In genomic region chr12:65643595-65644386, GRCh38 we compare ENCODE assay signal across 20 cellular contexts.
DNase-seq lines count a peak whose midpoint lies in the region; ATAC-seq and TF ChIP-seq lines count a peak whose summit lies in the region.
"Had no signal": no experiment of that assay in that cellular context is flagged by ENCODE, and none has a peak within 500 bp of the region (broad histone marks: within the 10 kb centered on the region; RNA-seq: fewer than 3 reads in every experiment).

No MANE protein-coding gene starts in this region.

- H2AFZ ChIP-seq in PC-3 (ENCODE audit: low read length) = no peak overlapping the region

- H3K36me3 ChIP-seq in PC-3 (ENCODE audit: low read depth, low read length) (no peaks in the 10 kb centered on the region), esophagus muscularis mucosa (no peaks in the 10 kb centered on the region), endodermal cell (ENCODE audit: control insufficient read depth, insufficient read depth, low read length) (no peaks in the 10 kb centered on the region)
- H3K36me3 ChIP-seq: left lung, right lobe of liver, uterus had no signal

- no peaks in the 10 kb centered on the region for H3K9me3 ChIP-seq in PC-3 (ENCODE audit: low read length)
- H3K9me3 ChIP-seq in esophagus muscularis mucosa = no peaks in the 10 kb centered on the region
- H3K9me3 ChIP-seq in endodermal cell (ENCODE audit: control insufficient read depth, low read length) = no peaks in the 10 kb centered on the region
- H3K9me3 ChIP-seq: left lung, right lobe of liver, uterus had no signal

- H3K36me3 Mint-ChIP-seq in Calu3 (ENCODE audit: insufficient read depth, unreplicated experiment) (peaks cover under 1% of the 10 kb centered on the region), nephron progenitor cell (ENCODE audit: low read depth) (peaks cover 4% of the 10 kb centered on the region), endodermal cell (ENCODE audit: low read depth) (no peaks in the 10 kb centered on the region)
- H3K36me3 Mint-ChIP-seq: activated naive CD4-positive, alpha-beta T cell treated with anti-CD3 and anti-CD28 coated beads, Interleukin-2, amount 50 U/mL, for 24 hours had no signal

- TF ChIP-seq EP300 in esophagus muscularis mucosa (IDR thresholded peaks at IDR 0.05) = no peak

- no peak for TF ChIP-seq CTCF in Calu3 (IDR thresholded peaks at IDR 0.05; ENCODE audit: unreplicated experiment)
- TF ChIP-seq CTCF in PC-3 (conservative IDR thresholded peaks at IDR 0.05; ENCODE audit: low read depth, low read length) = no peak
- TF ChIP-seq CTCF in nephron progenitor cell (IDR thresholded peaks at IDR 0.05) = no peak
- TF ChIP-seq CTCF in esophagus muscularis mucosa (IDR thresholded peaks at IDR 0.05) = no peak
- TF ChIP-seq CTCF in endodermal cell (conservative IDR thresholded peaks at IDR 0.05) = no peak

- H4K20me1 ChIP-seq in PC-3 (ENCODE audit: low read length) = no peaks in the 10 kb centered on the region

- H3K27me3 Mint-ChIP-seq in Calu3 (ENCODE audit: unreplicated experiment) (no peaks in the 10 kb centered on the region), nephron progenitor cell (ENCODE audit: low read depth, poor library complexity) (peaks cover 12% of the 10 kb centered on the region), endodermal cell (ENCODE audit: insufficient read depth) (peaks cover 22% of the 10 kb centered on the region)
- H3K27me3 Mint-ChIP-seq: activated naive CD4-positive, alpha-beta T cell treated with anti-CD3 and anti-CD28 coated beads, Interleukin-2, amount 50 U/mL, for 24 hours had no signal

- peak; percentile 34 for ATAC-seq in PC-3
- no peak for ATAC-seq in HG02870 (IDR thresholded peaks at IDR 0.05; ENCODE audit: unreplicated experiment)
- ATAC-seq: left lung, Panc1, right lobe of liver had no signal

- no peak for TF ChIP-seq POLR2A in esophagus muscularis mucosa (IDR thresholded peaks at IDR 0.05; ENCODE audit: low read depth)

- H3K27ac ChIP-seq in PC-3 (ENCODE audit: low read length) (peak overlapping the region; percentile 99), epithelial cell of prostate (peak overlapping the region; percentile 100), esophagus muscularis mucosa (replicated peaks in 1 of 4) (no peak overlapping the region), endodermal cell (ENCODE audit: low read depth, low read length) (no peak overlapping the region)
- H3K27ac ChIP-seq: HL-60, left lung, right lobe of liver, uterus had no signal

- H3K4me1 Mint-ChIP-seq in Calu3 (ENCODE audit: low read depth, unreplicated experiment) (peaks cover 32% of the 10 kb centered on the region), nephron progenitor cell (peaks cover 39% of the 10 kb centered on the region), endodermal cell (peaks cover 6% of the 10 kb centered on the region)
- H3K4me1 Mint-ChIP-seq: activated naive CD4-positive, alpha-beta T cell treated with anti-CD3 and anti-CD28 coated beads, Interleukin-2, amount 50 U/mL, for 24 hours had no signal

- H3K9me3 Mint-ChIP-seq in Calu3 (ENCODE audit: low read depth, unreplicated experiment) = peaks cover 7% of the 10 kb centered on the region
- peaks cover 3% of the 10 kb centered on the region for H3K9me3 Mint-ChIP-seq in nephron progenitor cell
- no peaks in the 10 kb centered on the region for H3K9me3 Mint-ChIP-seq in endodermal cell
- H3K9me3 Mint-ChIP-seq: activated naive CD4-positive, alpha-beta T cell treated with anti-CD3 and anti-CD28 coated beads, Interleukin-2, amount 50 U/mL, for 24 hours had no signal

- POLR2A ChIA-PET in PC-3 (lab: Charles Lee; ENCODE audit: unreplicated experiment) = interaction anchor here (0.6 to 0.9 kb wide), 2 partner anchors 29 to 35 kb away, joined by 3 to 19 read pairs; no protein-coding TSS in a partner anchor

- CTCF ChIA-PET in Calu3 (lab: Charles Lee) = no interaction called here
- CTCF ChIA-PET in PC-3 (lab: Charles Lee) = interaction anchor here (0.6 kb wide), 1 partner anchor 14 kb away, joined by 7 read pairs; no protein-coding TSS in a partner anchor

- DNase-seq in Calu3 = no peak
- peak; percentile 79 for DNase-seq in PC-3
- no peak for DNase-seq in epithelial cell of prostate (ENCODE audit: low read depth, low spot score)
- no peak for DNase-seq in nephron progenitor cell
- no peak for DNase-seq in esophagus muscularis mucosa (ENCODE audit: extremely low spot score)
- DNase-seq in GM03348 (ENCODE audit: low spot score) = no peak
- no peak for DNase-seq in endodermal cell
- DNase-seq: activated CD4-positive, alpha-beta T cell treated with anti-CD3 and anti-CD28 coated beads, Interleukin-2, amount 50 U/mL, for 1 hour; activated T-cell treated with anti-CD3 and anti-CD28 coated beads for 4 hours; GF-D8; left lung; NCI-H82; occipital lobe; right lobe of liver; stimulated activated CD4-positive, alpha-beta T cell treated with anti-CD3 and anti-CD28 coated beads, Interleukin-2, amount 100 ng/mL, for 24 hours; uterus had no signal

- no peak overlapping the region for H3K4me3 Mint-ChIP-seq in Calu3 (ENCODE audit: low read depth, unreplicated experiment)
- no peak overlapping the region for H3K4me3 Mint-ChIP-seq in nephron progenitor cell
- no peak overlapping the region for H3K4me3 Mint-ChIP-seq in endodermal cell
- H3K4me3 Mint-ChIP-seq: activated naive CD4-positive, alpha-beta T cell treated with anti-CD3 and anti-CD28 coated beads, Interleukin-2, amount 50 U/mL, for 24 hours had no signal

- peaks cover 17% of the 10 kb centered on the region for H3F3A ChIP-seq in PC-3 (ENCODE audit: low read length, unreplicated experiment)

- no peaks in the 10 kb centered on the region for H3K27me3 ChIP-seq in PC-3 (ENCODE audit: low read length)
- peaks cover 0 to 7% (median 0%) of the 10 kb centered on the region in 4 donors for H3K27me3 ChIP-seq in esophagus muscularis mucosa
- H3K27me3 ChIP-seq in endodermal cell (ENCODE audit: control insufficient read depth, insufficient read depth, low read length, poor library complexity, severe bottlenecking) = no peaks in the 10 kb centered on the region
- H3K27me3 ChIP-seq: right lobe of liver, uterus had no signal

- no peaks in the 10 kb centered on the region for H3K9me2 ChIP-seq in PC-3 (replicated peaks; ENCODE audit: low read length)

- BruUV-seq in Calu3 (replicated peaks; lab: Mats Ljungman, UMichigan) = TSS peak; percentile 87
- TSS peak; percentile 90 for BruUV-seq in PC-3 (replicated peaks; lab: Mats Ljungman, UMichigan)

- H3K9ac ChIP-seq in PC-3 (ENCODE audit: low read length) = peak overlapping the region; percentile 84
- no peak overlapping the region for H3K9ac ChIP-seq in endodermal cell (ENCODE audit: extremely low read depth, low read length, poor library complexity, severe bottlenecking)

- H3K4me2 ChIP-seq in PC-3 (ENCODE audit: low read length) = peak overlapping the region; percentile 9; the same call in 1 of the 2 replicates

- peak overlapping the region; percentile 9 for H3K27ac Mint-ChIP-seq in Calu3 (ENCODE audit: unreplicated experiment)
- H3K27ac Mint-ChIP-seq in nephron progenitor cell = peak overlapping the region; percentile 87
- no peak overlapping the region for H3K27ac Mint-ChIP-seq in endodermal cell
- H3K27ac Mint-ChIP-seq: activated naive CD4-positive, alpha-beta T cell treated with anti-CD3 and anti-CD28 coated beads, Interleukin-2, amount 50 U/mL, for 24 hours had no signal

- intact Hi-C loops in Calu3 (cut with micrococcal nuclease; ENCODE audit: unreplicated experiment) = no loop called here
- intact Hi-C loops in PC-3 (cut with micrococcal nuclease) = no loop called here
- intact Hi-C loops in esophagus muscularis mucosa (cut with DNase I) = no loop called here

- H3K4me3 ChIP-seq in PC-3 (ENCODE audit: low read length) = no peak overlapping the region
- no peak overlapping the region for H3K4me3 ChIP-seq in esophagus muscularis mucosa
- no peak overlapping the region for H3K4me3 ChIP-seq in endodermal cell (ENCODE audit: low read length)
- H3K4me3 ChIP-seq: left lung, right lobe of liver, uterus had no signal

- 85% methylated on average over 3 of the region's 3 CpGs for WGBS in esophagus muscularis mucosa
- 98 to 100% methylated on average over 2 to 3 of the region's 3 CpGs for WGBS in endodermal cell (ENCODE audit: insufficient coverage in 1 of 2, insufficient read length in 1 of 2), 2 experiments

- H3K79me2 ChIP-seq in PC-3 (ENCODE audit: low read length) = 0 out of 2 replicates have a peak, but pooled peaks cover 5% of the 10 kb centered on the region

- H3K4me1 ChIP-seq in PC-3 (ENCODE audit: insufficient read depth, low read length) (peaks cover 47% of the 10 kb centered on the region), esophagus muscularis mucosa (peaks cover 0 to 2% (median 0%) of the 10 kb centered on the region in 4 donors), endodermal cell (ENCODE audit: control insufficient read depth, insufficient read depth, low read length) (peaks cover 3% of the 10 kb centered on the region)
- H3K4me1 ChIP-seq: left lung, right lobe of liver, uterus had no signal

Comparison
In these comparisons a context has a peak if more than half of its experiments do, and no peak if none do; other contexts are left out.
1. H3K27ac ChIP-seq: peak in PC-3 (single experiment) and epithelial cell of prostate (single experiment); none in esophagus muscularis mucosa (0 of 4) and endodermal cell (single experiment).